Comparison of ENCODE assay signal across 8 cellular contexts in genomic region chr1:235328271-235329138, GRCh38. TPM values are rescaled to one million over a fixed set of nuclear protein-coding genes. Genes with fewer than 3 reads are reported as not detected.
A peak's percentile ranks its signal among the peaks of the same experiment; 100 is the strongest.
DNase-seq lines count a peak whose midpoint lies in the region; ATAC-seq and TF ChIP-seq lines count a peak whose summit lies in the region.

Gene GGPS1 (plus strand): TSS chr1:235328570. CDS start chr1:235335265, 6,695 bp downstream.

- H3K36me3 ChIP-seq in HAP-1 (replicated peaks) (peaks cover 5% of the 10 kb centered on the region; the same call in 1 of the 2 replicates), MG63 (peaks cover 25% of the 10 kb centered on the region)

- H3K9me3 Mint-ChIP-seq in natural killer cell treated with Interleukin-12 subunit alpha and Interleukin-12 subunit beta and Interleukin-15 and Interleukin-18, amount 100 ng/mL, for 72 hours, result no peaks in the 10 kb centered on the region

- H3K4me3 ChIP-seq in HAP-1, result peak within 1 kb of the TSS; percentile 92
- H3K4me3 ChIP-seq in MG63, result peak within 1 kb of the TSS; percentile 96
- peak within 1 kb of the TSS; percentile 91 for H3K4me3 ChIP-seq in fibroblast of the aortic adventitia (ENCODE audit: low read depth, low read length)

- H3K4me1 ChIP-seq in HAP-1, result peaks cover 20% of the 10 kb centered on the region

- peak; percentile 88 to 93 for ATAC-seq in natural killer cell treated with Interleukin-12 subunit alpha and Interleukin-12 subunit beta and Interleukin-15 and Interleukin-18, amount 100 ng/mL, for 72 hours
- ATAC-seq in stimulated activated naive CD8-positive, alpha-beta T cell treated with anti-CD3 and anti-CD28 coated beads, Interleukin-15, Interleukin-2, amounts not matched to agents 100 U/mL and 50 U/mL, for 24 hours, result peak; percentile 88

- peak; percentile 26 for TF ChIP-seq CTCF in fibroblast of the aortic adventitia (IDR thresholded peaks at IDR 0.05; ENCODE audit: insufficient read depth, low read length)

- in situ Hi-C loops in G401 (cut with HindIII; ENCODE audit: low sequenced_read_pairs) (no loop called here), HAP-1 (cut with MboI; ENCODE audit: low sequenced_read_pairs) (no loop called here)

- H3K4me1 Mint-ChIP-seq in natural killer cell treated with Interleukin-12 subunit alpha and Interleukin-12 subunit beta and Interleukin-15 and Interleukin-18, amount 100 ng/mL, for 72 hours (ENCODE audit: low read depth in 2 of 2), result peaks cover 21 to 31% of the 10 kb centered on the region in 2 donors

- H3K27me3 Mint-ChIP-seq in natural killer cell treated with Interleukin-12 subunit alpha and Interleukin-12 subunit beta and Interleukin-15 and Interleukin-18, amount 100 ng/mL, for 72 hours, result no peaks in the 10 kb centered on the region

- peaks cover 11% of the 10 kb centered on the region for H3K36me3 Mint-ChIP-seq in natural killer cell treated with Interleukin-12 subunit alpha and Interleukin-12 subunit beta and Interleukin-15 and Interleukin-18, amount 100 ng/mL, for 72 hours

- H3K27me3 ChIP-seq in HAP-1 (ENCODE audit: low read depth) (no peaks in the 10 kb centered on the region), MG63 (no peaks in the 10 kb centered on the region)

- no peak within 1 kb of the TSS for H3K4me3 Mint-ChIP-seq in natural killer cell treated with Interleukin-12 subunit alpha and Interleukin-12 subunit beta and Interleukin-15 and Interleukin-18, amount 100 ng/mL, for 72 hours

- DNase-seq in G401 (ENCODE audit: low spot score) (peak; percentile 100), HAP-1 (ENCODE audit: low spot score in 2 of 2) (peak; percentile 97 to 100), MG63 (peak; percentile 98), SHP77 (lab: John Stamatoyannopoulos, UW) (peak; percentile 99 to 100), fibroblast of the aortic adventitia (ENCODE audit: low read depth) (peak; percentile 100)
- DNase-seq in activated effector memory CD4-positive, alpha-beta T cell treated with Interleukin-2 at 50 U/mL for 16 hours, result peak; percentile 98
- peak; percentile 98 for DNase-seq in natural killer cell treated with Interleukin-12 subunit alpha and Interleukin-12 subunit beta and Interleukin-15 and Interleukin-18, amount 100 ng/mL, for 72 hours (ENCODE audit: low spot score)
- DNase-seq in stimulated activated naive CD8-positive, alpha-beta T cell treated with anti-CD3 and anti-CD28 coated beads, Interleukin-15, Interleukin-2, amounts not matched to agents 100 U/mL and 50 U/mL, for 24 hours, result peak; percentile 99

- H3K9me3 ChIP-seq in HAP-1 (no peaks in the 10 kb centered on the region), MG63 (no peaks in the 10 kb centered on the region)

- no peak within 1 kb of the TSS for H3K27ac Mint-ChIP-seq in natural killer cell treated with Interleukin-12 subunit alpha and Interleukin-12 subunit beta and Interleukin-15 and Interleukin-18, amount 100 ng/mL, for 72 hours

RNA-seq across cellular contexts. Expression of gene GGPS1, which starts in this region (rescaled TPM):
- 9.9 and 35.0 TPM in 2 replicates for total RNA-seq in G401 (2014; rRNA removed; shearing (Covaris generic))
- 18.7 and 23.1 TPM in 2 replicates for total RNA-seq in MG63 (2014; rRNA removed; shearing (Covaris generic); ENCODE audit: low replicate concordance)
- total RNA-seq in fibroblast of the aortic adventitia (ENCODE audit: low replicate concordance), result 27.7 and 41.8 TPM in 2 replicates
- 10 to 100 TPM; 19.0 to 23.7 TPM for total RNA-seq in natural killer cell treated with Interleukin-12 subunit alpha and Interleukin-12 subunit beta and Interleukin-15 and Interleukin-18, amount 100 ng/mL, for 72 hours

Comparison
In these comparisons a context has a peak if more than half of its experiments do, and no peak if none do; other contexts are left out.
1. Peak in every context shown above with its lines: DNase-seq, ATAC-seq and H3K4me3 ChIP-seq.